Comparison of ENCODE assay signal across 8 cellular contexts in genomic region chr15:24954783-24955548, GRCh38. TPM values are rescaled to one million over a fixed set of nuclear protein-coding genes. Genes with fewer than 3 reads are reported as not detected.
DNase-seq lines count a peak whose midpoint lies in the region; ATAC-seq and TF ChIP-seq lines count a peak whose summit lies in the region.

SNRPN (plus strand) TSS chr15:24954987; CDS start chr15:24974454, 19,467 bp downstream.
SNURF (plus strand) TSS chr15:24954987; CDS start chr15:24955049, 62 bp downstream.

- peaks cover 7% of the 10 kb centered on the region for H3K36me3 Mint-ChIP-seq in CD4-positive, CD25-positive, alpha-beta regulatory T cell
- no peaks in the 10 kb centered on the region for H3K36me3 Mint-ChIP-seq in MCF 10A (ENCODE audit: insufficient read depth, unreplicated experiment)

- peak within 1 kb of the TSS; percentile 81 for H3K27ac ChIP-seq in CD4-positive, CD25-positive, alpha-beta regulatory T cell (ENCODE audit: insufficient read depth, low read length, poor library complexity, severe bottlenecking)
- H3K27ac ChIP-seq in iPS-20b (ENCODE audit: low read length) = peak within 1 kb of the TSS; percentile 91

- intact Hi-C loops in MCF 10A (cut with micrococcal nuclease) = loop anchor here (5.0 kb wide), 1 partner anchor 482 kb away; the partner anchor contains the start of gene UBE3A

- peaks cover 5% of the 10 kb centered on the region for H3K4me1 ChIP-seq in CD4-positive, CD25-positive, alpha-beta regulatory T cell (ENCODE audit: control insufficient read depth, insufficient read depth, low read length, poor library complexity, severe bottlenecking)
- H3K4me1 ChIP-seq in iPS-20b (ENCODE audit: insufficient read depth, low read length) = peaks cover 22% of the 10 kb centered on the region; the same call in 1 of the 2 replicates
- peaks cover 5% of the 10 kb centered on the region for H3K4me1 ChIP-seq in skeletal muscle satellite cell (ENCODE audit: control insufficient read depth, insufficient read depth, low read length)

- H3K9me3 ChIP-seq in CD4-positive, CD25-positive, alpha-beta regulatory T cell (ENCODE audit: control insufficient read depth in 2 of 2, low read length in 2 of 2) = peaks cover 0 to 8% of the 10 kb centered on the region in 2 experiments
- H3K9me3 ChIP-seq in iPS-20b (ENCODE audit: insufficient read depth, low read depth, low read length) (peaks cover 12% of the 10 kb centered on the region), skeletal muscle satellite cell (replicated peaks; ENCODE audit: low read length) (no peaks in the 10 kb centered on the region)

- TF ChIP-seq CTCF in LNCaP clone FGC (IDR thresholded peaks at IDR 0.05; ENCODE audit: control insufficient read depth, extremely low read depth, insufficient read depth) (no peak), MCF 10A (IDR thresholded peaks at IDR 0.05; ENCODE audit: unreplicated experiment) (no peak)

- peaks cover 5 to 23% (median 11%) of the 10 kb centered on the region in 4 donors for H3K4me1 Mint-ChIP-seq in CD4-positive, CD25-positive, alpha-beta regulatory T cell
- H3K4me1 Mint-ChIP-seq in MCF 10A (ENCODE audit: insufficient read depth, unreplicated experiment) = no peaks in the 10 kb centered on the region

- POLR2A ChIA-PET in MCF 10A (lab: Yijun Ruan, JAX) = interaction anchor here (0.6 to 1.0 kb wide), 2 partner anchors 26 to 39 kb away, joined by 3 read pairs; no protein-coding TSS in a partner anchor

- H3K4me3 ChIP-seq in CD4-positive, CD25-positive, alpha-beta regulatory T cell (ENCODE audit: low read depth, low read length) = peak within 1 kb of the TSS; percentile 97
- H3K4me3 ChIP-seq in LNCaP clone FGC (ENCODE audit: low read depth, low read length) (peak within 1 kb of the TSS; percentile 96), iPS-20b (ENCODE audit: low read length) (peak within 1 kb of the TSS; percentile 96), skeletal muscle satellite cell (ENCODE audit: low read length) (peak within 1 kb of the TSS; percentile 95)

- no TSS peak for BruUV-seq in MCF 10A (replicated peaks; lab: Mats Ljungman, UMichigan)

- no peaks in the 10 kb centered on the region for H3K27me3 Mint-ChIP-seq in CD4-positive, CD25-positive, alpha-beta regulatory T cell
- H3K27me3 Mint-ChIP-seq in MCF 10A (ENCODE audit: insufficient read depth, unreplicated experiment) = no peaks in the 10 kb centered on the region

- no peaks in the 10 kb centered on the region for H3K36me3 ChIP-seq in CD4-positive, CD25-positive, alpha-beta regulatory T cell (ENCODE audit: control insufficient read depth, insufficient read depth, low read length)
- H3K36me3 ChIP-seq in iPS-20b (ENCODE audit: insufficient read depth, low read depth, low read length) (peaks cover 16% of the 10 kb centered on the region), skeletal muscle satellite cell (ENCODE audit: insufficient read depth, low read length) (peaks cover 6% of the 10 kb centered on the region)

- peak within 1 kb of the TSS; percentile 93 to 98 (median 96) for H3K4me3 Mint-ChIP-seq in CD4-positive, CD25-positive, alpha-beta regulatory T cell
- H3K4me3 Mint-ChIP-seq in MCF 10A (ENCODE audit: unreplicated experiment) = peak within 1 kb of the TSS; percentile 94

- peak; percentile 26 to 66 (median 54) for DNase-seq in CD4-positive, CD25-positive, alpha-beta regulatory T cell
- DNase-seq in LNCaP clone FGC (ENCODE audit: low read depth) (no peak), UCSD-AML1 (lab: John Stamatoyannopoulos, UW; ENCODE audit: unreplicated experiment) (peak; percentile 72), MCF 10A (ENCODE audit: unreplicated experiment) (peak; percentile 53), HuH-7.5 (ENCODE audit: low spot score) (no peak)

- peaks cover 0 to 14% (median 4%) of the 10 kb centered on the region in 7 donors for H3K9me3 Mint-ChIP-seq in CD4-positive, CD25-positive, alpha-beta regulatory T cell
- H3K9me3 Mint-ChIP-seq in MCF 10A (ENCODE audit: unreplicated experiment) = no peaks in the 10 kb centered on the region

- peak within 1 kb of the TSS; percentile 97 to 98 (median 98) for H3K27ac Mint-ChIP-seq in CD4-positive, CD25-positive, alpha-beta regulatory T cell
- H3K27ac Mint-ChIP-seq in MCF 10A (ENCODE audit: low read depth, unreplicated experiment) = peak within 1 kb of the TSS; percentile 91

- CTCF ChIA-PET in MCF 10A (lab: Yijun Ruan, JAX) = interaction anchor here (0.6 to 0.7 kb wide), 2 partner anchors 186 to 913 kb away, joined by 3 read pairs; no protein-coding TSS in a partner anchor

- H3K27me3 ChIP-seq in CD4-positive, CD25-positive, alpha-beta regulatory T cell (ENCODE audit: control insufficient read depth, insufficient read depth, low read length) = no peaks in the 10 kb centered on the region
- H3K27me3 ChIP-seq in iPS-20b (ENCODE audit: insufficient read depth, low read length) (no peaks in the 10 kb centered on the region), skeletal muscle satellite cell (ENCODE audit: control insufficient read depth, insufficient read depth, low read length) (no peaks in the 10 kb centered on the region)

- ATAC-seq in CD4-positive, CD25-positive, alpha-beta regulatory T cell (ENCODE audit: low read depth in 2 of 2) = peak; percentile 32 to 41
- ATAC-seq in GM19455 (IDR thresholded peaks at IDR 0.05; ENCODE audit: unreplicated experiment) = peak; percentile 60

- peak within 1 kb of the TSS; percentile 78 for H3K4me2 ChIP-seq in skeletal muscle satellite cell (ENCODE audit: low read length)

- peak within 1 kb of the TSS; percentile 98 for H3K9ac ChIP-seq in iPS-20b (ENCODE audit: low read depth, low read length)
- H3K9ac ChIP-seq in skeletal muscle satellite cell (ENCODE audit: low read depth, low read length) = peak within 1 kb of the TSS; percentile 92

RNA-seq across cellular contexts. Expression of gene SNRPN, which starts in this region (rescaled TPM):
- 92.9 TPM for total RNA-seq in CD4-positive, CD25-positive, alpha-beta regulatory T cell
- 100 to 1,000 TPM; 356 to 388 (median 371) TPM for polyA plus RNA-seq in CD4-positive, CD25-positive, alpha-beta regulatory T cell
- total RNA-seq in MCF 10A (2022) = 86.5 and 101 TPM in 2 replicates
- total RNA-seq in skeletal muscle satellite cell (2012; rRNA removed) = 79.9 and 81.5 TPM in 2 replicates

RNA-seq across cellular contexts. Expression of gene SNURF, which starts in this region (rescaled TPM):
- 28.4 TPM for total RNA-seq in CD4-positive, CD25-positive, alpha-beta regulatory T cell
- 10 to 100 TPM; 19.6 to 38.1 (median 33.1) TPM for polyA plus RNA-seq in CD4-positive, CD25-positive, alpha-beta regulatory T cell
- 35.6 and 36.7 TPM in 2 replicates for total RNA-seq in MCF 10A (2022)
- 5.3 and 7.6 TPM in 2 replicates for total RNA-seq in skeletal muscle satellite cell (2012; rRNA removed)

Comparison
In these comparisons a context has a peak if more than half of its experiments do, and no peak if none do; other contexts are left out.
1. DNase-seq: peak in CD4-positive, CD25-positive, alpha-beta regulatory T cell (3 of 3), UCSD-AML1 (single experiment) and MCF 10A (single experiment); none in LNCaP clone FGC (single experiment) and HuH-7.5 (single experiment).
2. Peak in every context shown above with its lines, with median percentiles within 50 percentile points of each other: H3K4me3 ChIP-seq.